9 cellular contexts compared by ENCODE assay signal in genomic region chr4:9155101-9155886, GRCh38. TPM values are rescaled to one million over a fixed set of nuclear protein-coding genes. Genes with fewer than 3 reads are reported as not detected.
"Had no signal": no experiment of that assay in that cellular context is flagged by ENCODE, and none has a peak within 500 bp of the region (broad histone marks: within the 10 kb centered on the region; RNA-seq: fewer than 3 reads in every experiment).

No MANE protein-coding gene starts in this region.

RNA-seq across cellular contexts. Expression of gene FAM90A26, which starts 14.9 kb away (rescaled TPM):
- total RNA-seq: gastrocnemius medialis; heart right ventricle; liver; naive thymus-derived CD8-positive, alpha-beta T cell; osteocyte; prostate gland; thyroid gland; ureter had no signal
- polyA plus RNA-seq: esophagus; heart right ventricle; liver; naive thymus-derived CD8-positive, alpha-beta T cell had no signal

RNA-seq across cellular contexts. Expression of gene USP17L10, which starts 55.2 kb away (rescaled TPM):
- total RNA-seq: gastrocnemius medialis; heart right ventricle; liver; naive thymus-derived CD8-positive, alpha-beta T cell; osteocyte; prostate gland; thyroid gland; ureter had no signal
- polyA plus RNA-seq: esophagus; heart right ventricle; liver; naive thymus-derived CD8-positive, alpha-beta T cell had no signal

RNA-seq across cellular contexts. Expression of gene USP17L11, which starts 59.9 kb away (rescaled TPM):
- total RNA-seq: gastrocnemius medialis; heart right ventricle; liver; naive thymus-derived CD8-positive, alpha-beta T cell; osteocyte; prostate gland; thyroid gland had no signal
- polyA plus RNA-seq: esophagus; heart right ventricle; liver; naive thymus-derived CD8-positive, alpha-beta T cell had no signal
